ENCODE assay signal across 28 cellular contexts in the genomic region with DNA sequence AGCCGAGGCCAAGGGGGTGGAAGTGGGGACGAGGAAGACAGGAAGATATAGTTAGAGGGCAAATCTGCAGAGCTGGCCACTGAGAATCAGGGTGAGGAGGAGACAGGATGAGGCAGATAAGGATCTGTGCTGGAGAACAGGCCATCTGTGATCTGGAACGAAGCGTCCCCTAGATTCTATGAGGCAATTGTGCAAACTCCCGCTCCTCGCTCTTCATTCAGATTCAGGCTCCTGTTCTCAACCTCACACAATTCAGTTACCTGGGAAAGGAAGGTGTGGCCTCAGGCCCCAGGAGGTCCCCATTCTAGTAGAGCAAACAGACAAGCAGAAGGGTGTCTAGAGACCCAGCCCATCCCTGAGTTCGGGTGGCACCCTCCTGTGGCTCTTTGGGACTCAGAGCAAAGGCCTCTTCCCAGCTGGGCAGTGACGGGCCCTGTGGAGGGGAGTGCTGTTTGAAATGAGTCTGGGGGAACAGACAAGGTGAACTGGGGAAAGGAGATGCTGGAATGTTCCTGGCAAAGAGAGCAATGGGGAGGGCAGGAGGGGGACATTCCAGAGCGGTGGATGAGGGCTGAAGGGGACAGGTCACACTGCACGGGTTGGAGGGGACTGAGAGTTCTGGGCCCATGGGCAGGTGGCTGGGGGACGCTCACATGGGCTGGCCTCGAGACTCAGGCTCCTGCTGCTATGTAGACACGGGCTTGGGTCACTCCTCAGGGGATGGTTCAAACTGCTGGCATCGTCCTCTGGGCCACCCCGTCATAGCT. TPM values are rescaled to one million over a fixed set of nuclear protein-coding genes. Genes with fewer than 3 reads are reported as not detected.
"Had no signal": no experiment of that assay in that cellular context is flagged by ENCODE, and none has a peak within 500 bp of the region (broad histone marks: within the 10 kb centered on the region; RNA-seq: fewer than 3 reads in every experiment).

No MANE protein-coding gene starts in this region.

- H3K9ac ChIP-seq: KMS-11 had no signal

- DNase-seq: activated B cell treated with CpG ODN at 0.5 μM for 24 hours; activated CD4-positive, alpha-beta memory T cell treated with anti-CD3 and anti-CD28 coated beads for 36 hours; activated CD4-positive, alpha-beta T cell treated with anti-CD3 and anti-CD28 coated beads, Interleukin-2, amount 10 ng/mL, durations not matched to agents 7 days and 5 days; activated CD8-positive, alpha-beta memory T cell treated with anti-CD3 and anti-CD28 coated beads for 24 hours; activated gamma-delta T cell; activated naive CD4-positive, alpha-beta T cell treated with anti-CD3 and anti-CD28 coated beads for 36 hours; activated T-cell treated with anti-CD3 and anti-CD28 coated beads for 4 hours; activated T-cell treated with anti-CD3 and anti-CD28 coated beads, Interleukin-2, amount 50 U/mL, for 48 hours; amygdala; brain microvascular endothelial cell; MV-4-11; NCI-H1092 treated with DMSO at 0.1 percent for 48 hours; NCI-H1436; NCI-H1694 treated with DMSO at 0.1 percent for 48 hours; NCI-H2029 treated with DMSO at 0.1 percent for 48 hours; NCI-H446; NCI-H524; Peyer's patch; Right ventricle myocardium superior; SJCRH30; T-helper 17 cell; T1000 had no signal

- H3K27ac ChIP-seq: brain microvascular endothelial cell, cardiac muscle cell, KMS-11, Peyer's patch, RWPE1, SJCRH30 had no signal

- H3K36me3 ChIP-seq: brain microvascular endothelial cell, cardiac muscle cell, Peyer's patch, SJCRH30 had no signal

- H3K27me3 ChIP-seq: brain microvascular endothelial cell, cardiac muscle cell, Peyer's patch had no signal

- H3K4me3 Mint-ChIP-seq: activated B cell treated with CpG ODN at 0.5 μM for 24 hours; activated CD4-positive, alpha-beta memory T cell treated with anti-CD3 and anti-CD28 coated beads for 36 hours; activated CD4-positive, alpha-beta T cell treated with anti-CD3 and anti-CD28 coated beads, Interleukin-2, amount 10 ng/mL, durations not matched to agents 7 days and 5 days; activated naive CD4-positive, alpha-beta T cell treated with anti-CD3 and anti-CD28 coated beads for 36 hours; activated naive CD8-positive, alpha-beta T cell; activated T-helper 17 cell treated with anti-CD3 and anti-CD28 coated beads, Interleukin-2, amount 50 U/mL, for 72 hours; T-helper 17 cell had no signal

- H3K4me1 Mint-ChIP-seq: activated B cell treated with CpG ODN at 0.5 μM for 24 hours; activated CD4-positive, alpha-beta T cell treated with anti-CD3 and anti-CD28 coated beads, Interleukin-2, amount 10 ng/mL, durations not matched to agents 7 days and 5 days; activated T-helper 17 cell treated with anti-CD3 and anti-CD28 coated beads, Interleukin-2, amount 50 U/mL, for 72 hours; T-helper 17 cell had no signal

- H3K27ac Mint-ChIP-seq: activated B cell treated with CpG ODN at 0.5 μM for 24 hours; activated CD4-positive, alpha-beta memory T cell treated with anti-CD3 and anti-CD28 coated beads for 36 hours; activated CD4-positive, alpha-beta T cell treated with anti-CD3 and anti-CD28 coated beads, Interleukin-2, amount 10 ng/mL, durations not matched to agents 7 days and 5 days; activated naive CD4-positive, alpha-beta T cell treated with anti-CD3 and anti-CD28 coated beads for 36 hours; activated naive CD8-positive, alpha-beta T cell; activated T-helper 17 cell treated with anti-CD3 and anti-CD28 coated beads, Interleukin-2, amount 50 U/mL, for 72 hours; T-helper 17 cell had no signal

- H3K4me3 ChIP-seq: cardiac muscle cell, Peyer's patch, SJCRH30 had no signal

- H3K36me3 Mint-ChIP-seq: activated naive CD8-positive, alpha-beta T cell had no signal

- ATAC-seq: activated T-helper 17 cell treated with anti-CD3 and anti-CD28 coated beads, Interleukin-2, amount 50 U/mL, for 72 hours; T-helper 17 cell had no signal

- H3K4me2 ChIP-seq: KMS-11 had no signal

- H3K4me1 ChIP-seq: Peyer's patch, SJCRH30 had no signal

- H3K27me3 Mint-ChIP-seq: activated B cell treated with CpG ODN at 0.5 μM for 24 hours; activated CD4-positive, alpha-beta T cell treated with anti-CD3 and anti-CD28 coated beads, Interleukin-2, amount 10 ng/mL, durations not matched to agents 7 days and 5 days; activated naive CD8-positive, alpha-beta T cell had no signal

RNA-seq across cellular contexts. Expression of gene AJAP1, which starts 39.9 kb away (rescaled TPM):
- total RNA-seq: activated B cell treated with CpG ODN at 0.5 μM for 24 hours; activated CD4-positive, alpha-beta memory T cell treated with anti-CD3 and anti-CD28 coated beads for 36 hours; activated CD4-positive, alpha-beta T cell treated with anti-CD3 and anti-CD28 coated beads, Interleukin-2, amount 10 ng/mL, durations not matched to agents 7 days and 5 days; activated T-helper 17 cell treated with anti-CD3 and anti-CD28 coated beads, Interleukin-2, amount 50 U/mL, for 72 hours; cardiac muscle cell; MCF 10A; SJCRH30; T-helper 17 cell had no signal
- polyA plus RNA-seq: cardiac muscle cell had no signal
